In the genomic region with DNA sequence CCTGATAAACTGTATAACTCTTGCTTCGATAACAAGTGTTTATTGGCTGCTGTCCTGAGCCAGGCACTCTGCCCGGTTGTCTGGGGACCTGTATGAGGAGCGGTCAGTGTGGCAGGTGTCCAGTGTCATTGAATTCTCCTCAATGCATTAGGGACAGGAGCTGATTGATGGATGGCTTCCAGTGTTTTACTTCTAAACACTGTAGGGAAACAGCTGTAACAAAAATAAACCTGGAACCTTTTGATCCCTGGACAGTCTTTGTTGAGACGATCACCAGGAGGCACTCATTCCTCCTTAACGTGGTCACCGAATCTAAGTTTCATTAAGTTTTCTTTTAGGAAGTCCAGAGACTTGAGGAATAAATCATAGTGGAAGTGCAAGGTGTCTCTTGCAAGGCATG, we compare ENCODE assay signal across 11 cellular contexts. TPM values are rescaled to one million over a fixed set of nuclear protein-coding genes. Genes with fewer than 3 reads are reported as not detected.
DNase-seq lines count a peak whose midpoint lies in the region; ATAC-seq and TF ChIP-seq lines count a peak whose summit lies in the region.
"Had no signal": no experiment of that assay in that cellular context is flagged by ENCODE, and none has a peak within 500 bp of the region (broad histone marks: within the 10 kb centered on the region; RNA-seq: fewer than 3 reads in every experiment).

No MANE protein-coding gene starts in this region.

- H3K4me3 Mint-ChIP-seq in stimulated activated naive CD8-positive, alpha-beta T cell treated with anti-CD3 and anti-CD28 coated beads, Interleukin-15, Interleukin-2, amounts not matched to agents 100 ng/mL and 50 ng/mL, for 24 hours, result peak overlapping the region; percentile 73

- H3K27me3 Mint-ChIP-seq in stimulated activated naive CD8-positive, alpha-beta T cell treated with anti-CD3 and anti-CD28 coated beads, Interleukin-15, Interleukin-2, amounts not matched to agents 100 ng/mL and 50 ng/mL, for 24 hours, result no peaks in the 10 kb centered on the region

- 7 to 8% methylated on average over 6 of the region's 6 CpGs for WGBS in body of pancreas, 2 donors
- 21 to 37% methylated on average over 6 of the region's 6 CpGs for WGBS in lung, 2 donors

- TF ChIP-seq CTCF in body of pancreas (IDR thresholded peaks at IDR 0.05) (no peak), lung (IDR thresholded peaks at IDR 0.05; ENCODE audit: control extremely low read depth, extremely low read depth) (no peak)

- peak overlapping the region; percentile 95 for H3K27ac Mint-ChIP-seq in stimulated activated naive CD8-positive, alpha-beta T cell treated with anti-CD3 and anti-CD28 coated beads, Interleukin-15, Interleukin-2, amounts not matched to agents 100 ng/mL and 50 ng/mL, for 24 hours

- no peak for TF ChIP-seq POLR2A in body of pancreas (IDR thresholded peaks at IDR 0.05)

- peaks cover 32% of the 10 kb centered on the region for H3K4me1 ChIP-seq in body of pancreas
- peaks cover 8 to 30% of the 10 kb centered on the region in 2 donors for H3K4me1 ChIP-seq in lung (ENCODE audit: control insufficient read depth in 2 of 2, insufficient read depth in 2 of 2, low read length in 2 of 2)

- H3K9me3 ChIP-seq in body of pancreas (no peaks in the 10 kb centered on the region), lung (ENCODE audit: control insufficient read depth in 2 of 2, insufficient read depth in 1 of 2, low read length in 1 of 2) (no peaks in the 10 kb centered on the region)

- peaks cover 35% of the 10 kb centered on the region for H3K36me3 Mint-ChIP-seq in stimulated activated naive CD8-positive, alpha-beta T cell treated with anti-CD3 and anti-CD28 coated beads, Interleukin-15, Interleukin-2, amounts not matched to agents 100 ng/mL and 50 ng/mL, for 24 hours (ENCODE audit: low read depth)

- intact Hi-C loops in body of pancreas (cut with DNase I), result no loop called here

- H3K4me1 Mint-ChIP-seq in stimulated activated naive CD8-positive, alpha-beta T cell treated with anti-CD3 and anti-CD28 coated beads, Interleukin-15, Interleukin-2, amounts not matched to agents 100 ng/mL and 50 ng/mL, for 24 hours (ENCODE audit: low read depth), result peaks cover 97% of the 10 kb centered on the region

- H3K27me3 ChIP-seq in body of pancreas (no peaks in the 10 kb centered on the region), lung (ENCODE audit: control insufficient read depth, insufficient read depth) (no peaks in the 10 kb centered on the region)

- no peaks in the 10 kb centered on the region for H3K9me3 Mint-ChIP-seq in stimulated activated naive CD8-positive, alpha-beta T cell treated with anti-CD3 and anti-CD28 coated beads, Interleukin-15, Interleukin-2, amounts not matched to agents 100 ng/mL and 50 ng/mL, for 24 hours

- H3K36me3 ChIP-seq in body of pancreas (replicated peaks in 1 of 2; ENCODE audit: insufficient read depth in 1 of 2, low read depth in 2 of 2) (no peaks in the 10 kb centered on the region), lung (ENCODE audit: control insufficient read depth in 2 of 2, insufficient read depth in 2 of 2, low read length in 2 of 2) (no peaks in the 10 kb centered on the region)

- no peak for DNase-seq in stimulated activated naive CD8-positive, alpha-beta T cell treated with anti-CD3 and anti-CD28 coated beads, Interleukin-15, Interleukin-2, amounts not matched to agents 100 U/mL and 50 U/mL, for 24 hours
- peak; percentile 70 to 88 (median 76) for DNase-seq in body of pancreas
- peak; percentile 54 for DNase-seq in lung (ENCODE audit: low spot score)
- no peak for DNase-seq in ureter (ENCODE audit: low spot score)
- no peak for DNase-seq in NCI-H524 (lab: John Stamatoyannopoulos, UW)
- no peak for DNase-seq in occipital lobe (lab: John Stamatoyannopoulos, UW)
- no peak for DNase-seq in NCI-H510A (lab: John Stamatoyannopoulos, UW)
- DNase-seq: NCI-H524 treated with DMSO at 0.1 percent for 48 hours had no signal

- no peak overlapping the region for H3K4me3 ChIP-seq in body of pancreas
- H3K4me3 ChIP-seq in lung, result no peak overlapping the region

- H3K27ac ChIP-seq in body of pancreas (peak overlapping the region in 1 of 4 donors; percentile 4), lung (ENCODE audit: low read depth in 1 of 2, low read length in 1 of 2) (peak overlapping the region in 1 of 2 donors; percentile 9)

- ATAC-seq in stimulated activated naive CD8-positive, alpha-beta T cell treated with anti-CD3 and anti-CD28 coated beads, Interleukin-15, Interleukin-2, amounts not matched to agents 100 U/mL and 50 U/mL, for 24 hours, result no peak
- ATAC-seq in body of pancreas (peak; percentile 77), lung (ENCODE audit: insufficient read depth, low FRiP score) (no peak)
- ATAC-seq: sciatic nerve had no signal

RNA-seq across cellular contexts. Expression of gene UBAC2, which starts 17.9 kb away (rescaled TPM):
- 10 to 100 TPM; 21.4 to 27.2 TPM for total RNA-seq in body of pancreas
- total RNA-seq in lung, result 10 to 100 TPM; 49.9 to 77.1 TPM
- polyA plus RNA-seq in lung, result 10 to 100 TPM; 51.0 to 56.4 TPM
- total RNA-seq in ureter, result 55.9 TPM
- 36.2 TPM for total RNA-seq in occipital lobe

RNA-seq across cellular contexts. Expression of gene GPR18, which starts 39.6 kb away (rescaled TPM):
- total RNA-seq in body of pancreas, result not detected
- total RNA-seq in lung, result 1 to 10 TPM in 1 of 2 donors, under 1 TPM in 1; 0.21 to 1.3 TPM
- under 1 TPM; 0.24 to 0.60 TPM for polyA plus RNA-seq in lung
- total RNA-seq in ureter, result 0.26 TPM
- not detected for total RNA-seq in occipital lobe
- total RNA-seq: bronchial epithelial cell, sciatic nerve had no signal

Comparison
In these comparisons a context has a peak if more than half of its experiments do, and no peak if none do; other contexts are left out.
1. DNase-seq: peak in body of pancreas (4 of 4) and lung (single experiment); none in stimulated activated naive CD8-positive, alpha-beta T cell treated with anti-CD3 and anti-CD28 coated beads, Interleukin-15, Interleukin-2, amounts not matched to agents 100 U/mL and 50 U/mL, for 24 hours (single experiment), ureter (single experiment), NCI-H524 (0 of 2), occipital lobe (single experiment) and NCI-H510A (single experiment).